Comparison of ENCODE assay signal across 8 cellular contexts in genomic region chr22:29040385-29041275, GRCh38. TPM values are rescaled to one million over a fixed set of nuclear protein-coding genes. Genes with fewer than 3 reads are reported as not detected.
DNase-seq lines count a peak whose midpoint lies in the region; ATAC-seq and TF ChIP-seq lines count a peak whose summit lies in the region.

No MANE protein-coding gene starts in this region.

- peak; percentile 66 for DNase-seq in GM10248 (ENCODE audit: extremely low spot score)
- DNase-seq in NCI-H1092 treated with DMSO at 0.1 percent for 48 hours (lab: John Stamatoyannopoulos, UW): peak; percentile 77
- peak in 4 of 5 donors; percentile 40 to 66 (median 59) for DNase-seq in T-helper 1 cell
- DNase-seq in ascending aorta (ENCODE audit: low spot score in 2 of 2): peak in 1 of 2 donors; percentile 85
- peak; percentile 88 for DNase-seq in hepatocyte (ENCODE audit: low spot score)
- DNase-seq in skeletal muscle cell (ENCODE audit: low read depth): peak; percentile 69

- POLR2A ChIA-PET in GM10248 (lab: Yijun Ruan, JAX): interaction anchor here (0.8 kb wide), 1 partner anchor 240 kb away, joined by 3 read pairs; the partner anchor contains the start of gene XBP1

- no peak overlapping the region for H3K4me2 ChIP-seq in hepatocyte

- CTCF ChIA-PET in GM10248 (lab: Yijun Ruan, JAX): interaction anchor here (0.7 to 8.3 kb wide), 66 partner anchors 9 to 1152 kb away, joined by 3 to 72 read pairs (median 4); partner anchors contain the start of genes C22orf31, EMID1 and KREMEN1

- 46% methylated on average over 9 of the region's 9 CpGs for WGBS in hepatocyte (ENCODE audit: low lambda C conversion rate, missing lambda C conversion rate)

- peak overlapping the region in 1 of 2 donors; percentile 35 for H3K27ac ChIP-seq in ascending aorta
- H3K27ac ChIP-seq in hepatocyte: no peak overlapping the region

- no peaks in the 10 kb centered on the region for H4K20me1 ChIP-seq in hepatocyte (ENCODE audit: insufficient read depth, poor library complexity, severe bottlenecking)

- H3K4me1 ChIP-seq in ascending aorta (peaks cover 0 to 19% of the 10 kb centered on the region in 2 donors), hepatocyte (ENCODE audit: insufficient read depth) (peaks cover 3% of the 10 kb centered on the region)

- intact Hi-C loops in ascending aorta (cut with DNase I): loop anchor here (1.0 to 5.0 kb wide), 4 partner anchors 113 to 438 kb away; partner anchors contain the start of gene XBP1

- H3K9me3 ChIP-seq in ascending aorta: no peaks in the 10 kb centered on the region
- no peaks in the 10 kb centered on the region for H3K9me3 ChIP-seq in hepatocyte (ENCODE audit: low read depth)

- peak; percentile 79 for TF ChIP-seq CTCF in GM10248 (IDR thresholded peaks at IDR 0.05; ENCODE audit: control extremely low read depth, extremely low read depth, low read depth, missing control alignments)
- TF ChIP-seq CTCF in ascending aorta (IDR thresholded peaks at IDR 0.05): peak; percentile 94 to 97 (median 96)
- TF ChIP-seq CTCF in hepatocyte (IDR thresholded peaks at IDR 0.05; ENCODE audit: poor library complexity): peak; percentile 95

- no peak overlapping the region for H3K4me3 ChIP-seq in ascending aorta
- H3K4me3 ChIP-seq in hepatocyte: no peak overlapping the region
- no peak overlapping the region for H3K4me3 ChIP-seq in skeletal muscle cell (ENCODE audit: low read depth, low read length)

- H3K79me2 ChIP-seq in hepatocyte: peaks cover 21% of the 10 kb centered on the region

- no peak overlapping the region for H2AFZ ChIP-seq in hepatocyte

- H3K36me3 ChIP-seq in ascending aorta: peaks cover 1 to 10% of the 10 kb centered on the region in 2 donors
- H3K36me3 ChIP-seq in hepatocyte (replicated peaks; ENCODE audit: insufficient read depth, low read depth): no peaks in the 10 kb centered on the region

- H3K27me3 ChIP-seq in ascending aorta (no peaks in the 10 kb centered on the region), hepatocyte (no peaks in the 10 kb centered on the region)

- H3K9me2 ChIP-seq in hepatocyte (replicated peaks; ENCODE audit: insufficient read depth): no peaks in the 10 kb centered on the region

- ATAC-seq in GM18909 (IDR thresholded peaks at IDR 0.05; ENCODE audit: poor library complexity, unreplicated experiment) (no peak), HG03280 (IDR thresholded peaks at IDR 0.05; ENCODE audit: unreplicated experiment) (no peak)

RNA-seq across cellular contexts. Expression of gene C22orf31, which starts 21.0 kb away (rescaled TPM):
- total RNA-seq in ascending aorta (not detected), hepatocyte (not detected in 2 replicates)
- 0.16 TPM in 1 of 2 replicates, not detected in the other for polyA plus RNA-seq in hepatocyte

RNA-seq across cellular contexts. Expression of gene KREMEN1, which starts 32.2 kb away (rescaled TPM):
- 10.7 TPM for total RNA-seq in ascending aorta
- total RNA-seq in hepatocyte: 8.3 and 10.5 TPM in 2 replicates
- 7.5 and 9.0 TPM in 2 replicates for polyA plus RNA-seq in hepatocyte
